Comparison of ENCODE assay signal across 9 cellular contexts in genomic region chr10:119078422-119079179, GRCh38. TPM values are rescaled to one million over a fixed set of nuclear protein-coding genes. Genes with fewer than 3 reads are reported as not detected.
A peak's percentile ranks its signal among the peaks of the same experiment; 100 is the strongest.
DNase-seq lines count a peak whose midpoint lies in the region; ATAC-seq, FAIRE-seq and TF ChIP-seq lines count a peak whose summit lies in the region.
"Had no signal": no experiment of that assay in that cellular context is flagged by ENCODE, and none has a peak within 500 bp of the region (broad histone marks: within the 10 kb centered on the region; RNA-seq: fewer than 3 reads in every experiment).

No MANE protein-coding gene starts in this region.

- DNase-seq in endothelial cell of umbilical vein (ENCODE audit: low read depth, low spot score) (no peak), C1 segment of cervical spinal cord (lab: John Stamatoyannopoulos, UW) (no peak), GM20000 (ENCODE audit: low spot score) (no peak), activated gamma-delta T cell (lab: John Stamatoyannopoulos, UW) (no peak)
- DNase-seq: stimulated activated CD4-positive, alpha-beta T cell treated with anti-CD3 and anti-CD28 coated beads, Interleukin-4, amount 100 ng/mL, for 4 hours had no signal

- H3K4me2 ChIP-seq in OCI-LY1 (ENCODE audit: low read length) (peak overlapping the region; percentile 89), endothelial cell of umbilical vein (ENCODE audit: insufficient read depth, low read length) (peak overlapping the region; percentile 100), parathyroid adenoma (ENCODE audit: low read length) (peak overlapping the region; percentile 78)

- H3K9me1 ChIP-seq in endothelial cell of umbilical vein (replicated peaks; ENCODE audit: control insufficient read depth, extremely low read depth, insufficient read depth, low read length), result no peaks in the 10 kb centered on the region

- H3K9me3 ChIP-seq in ES-I3 (ENCODE audit: control insufficient read depth, insufficient read depth, low read length), result no peaks in the 10 kb centered on the region
- H3K9me3 ChIP-seq in OCI-LY1 (ENCODE audit: low read length), result no peaks in the 10 kb centered on the region
- no peaks in the 10 kb centered on the region for H3K9me3 ChIP-seq in endothelial cell of umbilical vein (replicated peaks; ENCODE audit: control insufficient read depth, insufficient read depth, low read length)
- no peaks in the 10 kb centered on the region for H3K9me3 ChIP-seq in parathyroid adenoma (ENCODE audit: control insufficient read depth, low read length)

- H3K27me3 ChIP-seq in OCI-LY1 (ENCODE audit: insufficient read depth, low read length) (no peaks in the 10 kb centered on the region), endothelial cell of umbilical vein (ENCODE audit: control insufficient read depth in 2 of 2, insufficient read depth in 2 of 2, low read length in 2 of 2) (no peaks in the 10 kb centered on the region), parathyroid adenoma (ENCODE audit: control insufficient read depth, insufficient read depth, low read length) (no peaks in the 10 kb centered on the region)

- dilution Hi-C loops in endothelial cell of umbilical vein (cut with MboI; ENCODE audit: extremely low pct_ligation_motif_present, low sequenced_read_pairs), result no loop called here

- POLR2A ChIA-PET in endothelial cell of umbilical vein (lab: Charles Lee), result interaction anchor here (0.7 kb wide), 1 partner anchor 48 kb away, joined by 3 read pairs; no protein-coding TSS in a partner anchor

- no peak for ATAC-seq in GM21381 (IDR thresholded peaks at IDR 0.05; ENCODE audit: unreplicated experiment)

- CTCF ChIA-PET in endothelial cell of umbilical vein (lab: Charles Lee), result no interaction called here

- no peak overlapping the region for H2AFZ ChIP-seq in OCI-LY1 (ENCODE audit: low read length)
- H2AFZ ChIP-seq in endothelial cell of umbilical vein (ENCODE audit: low read depth, low read length), result no peak overlapping the region
- no peak overlapping the region for H2AFZ ChIP-seq in parathyroid adenoma

- H3K79me2 ChIP-seq in OCI-LY1 (ENCODE audit: insufficient read depth, low read length) (peaks cover 70% of the 10 kb centered on the region), endothelial cell of umbilical vein (ENCODE audit: control insufficient read depth, insufficient read depth, low read length) (peaks cover 69% of the 10 kb centered on the region), parathyroid adenoma (peaks cover 39% of the 10 kb centered on the region)

- H3K4me1 ChIP-seq in ES-I3 (ENCODE audit: insufficient read depth, low read length), result no peaks in the 10 kb centered on the region
- H3K4me1 ChIP-seq in OCI-LY1 (ENCODE audit: insufficient read depth, low read length, severe bottlenecking), result peaks cover 39% of the 10 kb centered on the region
- H3K4me1 ChIP-seq in endothelial cell of umbilical vein (ENCODE audit: control insufficient read depth, extremely low read depth, insufficient read depth, low read length), result peaks cover 19% of the 10 kb centered on the region
- H3K4me1 ChIP-seq in parathyroid adenoma, result peaks cover 8% of the 10 kb centered on the region

- H3K9me2 ChIP-seq in OCI-LY1 (ENCODE audit: low read depth, low read length), result no peaks in the 10 kb centered on the region

- TF ChIP-seq POLR2A in endothelial cell of umbilical vein (IDR thresholded peaks at IDR 0.05; ENCODE audit: low read depth, low read length), result no peak

- H3K36me3 ChIP-seq in ES-I3 (ENCODE audit: insufficient read depth, low read length) (no peaks in the 10 kb centered on the region), OCI-LY1 (ENCODE audit: insufficient read depth, low read length) (peaks cover 31% of the 10 kb centered on the region), endothelial cell of umbilical vein (ENCODE audit: control insufficient read depth in 2 of 2, extremely low read depth in 1 of 2, insufficient read depth in 2 of 2, low read length in 2 of 2) (peaks cover 0 to 4% of the 10 kb centered on the region in 2 experiments), parathyroid adenoma (ENCODE audit: control insufficient read depth, insufficient read depth, low read length) (no peaks in the 10 kb centered on the region)

- H4K20me1 ChIP-seq in OCI-LY1 (ENCODE audit: insufficient read depth, low read length), result no peaks in the 10 kb centered on the region
- H4K20me1 ChIP-seq in endothelial cell of umbilical vein (replicated peaks; ENCODE audit: control insufficient read depth, extremely low read depth, insufficient read depth, low read length), result peaks cover 22% of the 10 kb centered on the region

- H3K9ac ChIP-seq in ES-I3 (ENCODE audit: low read depth, low read length) (peak overlapping the region; percentile 89), OCI-LY1 (ENCODE audit: low read length) (peak overlapping the region; percentile 98), endothelial cell of umbilical vein (replicated peaks; ENCODE audit: extremely low read depth, insufficient read depth, low read length) (peak overlapping the region; percentile 99), parathyroid adenoma (no peak overlapping the region)

- peak overlapping the region; percentile 11 for H3K27ac ChIP-seq in OCI-LY1 (ENCODE audit: low read depth, low read length, poor library complexity, severe bottlenecking)
- H3K27ac ChIP-seq in endothelial cell of umbilical vein (ENCODE audit: insufficient read depth, low read depth, low read length), result no peak overlapping the region
- no peak overlapping the region for H3K27ac ChIP-seq in parathyroid adenoma

- intact Hi-C loops in endothelial cell of umbilical vein (cut with micrococcal nuclease), result loop anchor here (5.0 kb wide), 2 partner anchors 41 to 409 kb away; no protein-coding TSS in a partner anchor

- H3K4me3 ChIP-seq in OCI-LY1 (ENCODE audit: low read depth, low read length, poor library complexity, severe bottlenecking) (peak overlapping the region; percentile 95), endothelial cell of umbilical vein (replicated peaks in 1 of 3; ENCODE audit: insufficient read depth in 1 of 3, low read depth in 1 of 3, low read length in 3 of 3) (peak overlapping the region; percentile 80 to 97 (median 97)), parathyroid adenoma (ENCODE audit: low read depth, low read length) (peak overlapping the region; percentile 92)

- FAIRE-seq in endothelial cell of umbilical vein (lab: Jason Lieb, UNC), result no peak

- H3F3A ChIP-seq in OCI-LY1 (ENCODE audit: insufficient read depth, low read length), result no peaks in the 10 kb centered on the region

- TF ChIP-seq CTCF in OCI-LY1 (IDR thresholded peaks at IDR 0.05; ENCODE audit: low read length) (no peak), endothelial cell of umbilical vein (IDR thresholded peaks at IDR 0.05; ENCODE audit: extremely low read depth in 1 of 2, insufficient read depth in 1 of 2, low read depth in 1 of 2, low read length in 2 of 2) (no peak), parathyroid adenoma (IDR thresholded peaks at IDR 0.05) (no peak), GM20000 (IDR thresholded peaks at IDR 0.05; ENCODE audit: extremely low read depth, missing control alignments) (no peak)

- BruUV-seq in endothelial cell of umbilical vein (replicated peaks; lab: Mats Ljungman, UMichigan), result no TSS peak

TF ChIP-seq in endothelial cell of umbilical vein, 7 proteins besides CTCF, POLR2A, EP300 and RAD21:
- TF ChIP-seq MYC (IDR thresholded peaks at IDR 0.05; ENCODE audit: low read depth, low read length), result no peak
- TF ChIP-seq FOS (IDR thresholded peaks at IDR 0.05; ENCODE audit: borderline replicate concordance, insufficient read depth, low read length), result no peak
- no peak for TF ChIP-seq EZH2 (IDR thresholded peaks at IDR 0.05; ENCODE audit: borderline replicate concordance, low read depth, low read length, severe bottlenecking)
- no peak for TF ChIP-seq GATA2 (IDR thresholded peaks at IDR 0.05; ENCODE audit: insufficient read depth, insufficient read length, low read depth, low read length)
- TF ChIP-seq POLR2AphosphoS5 (IDR thresholded peaks at IDR 0.05; ENCODE audit: insufficient read depth, low read depth, low read length), result no peak
- no peak for TF ChIP-seq JUN (IDR thresholded peaks at IDR 0.05; ENCODE audit: borderline replicate concordance, insufficient read depth, insufficient read length, low read depth)
- TF ChIP-seq MAX (IDR thresholded peaks at IDR 0.05; ENCODE audit: insufficient read depth, insufficient read length), result no peak

RNA-seq across cellular contexts. Expression of gene EIF3A, which starts 2.0 kb away (rescaled TPM):
- total RNA-seq in endothelial cell of umbilical vein, result 149 and 159 TPM in 2 replicates
- 11.7 and 27.6 TPM in 2 replicates for polyA plus RNA-seq in endothelial cell of umbilical vein
- polyA plus RNA-seq in endothelial cell of umbilical vein (2011; cell fraction: cytosol; rRNA removed), result 37.3 and 40.8 TPM in 2 replicates
- polyA plus RNA-seq in endothelial cell of umbilical vein (2011; cell fraction: nucleus; rRNA removed), result 57.0 and 60.2 TPM in 2 replicates
- 135 and 150 TPM in 2 replicates for polyA plus RNA-seq in endothelial cell of umbilical vein (2012)
- 78.0 and 82.1 TPM in 2 replicates for polyA minus RNA-seq in endothelial cell of umbilical vein
- 60.1 TPM for polyA minus RNA-seq in endothelial cell of umbilical vein (2011; cell fraction: cytosol; rRNA and poly(A)+ RNA removed)
- polyA minus RNA-seq in endothelial cell of umbilical vein (2011; cell fraction: nucleus; rRNA and poly(A)+ RNA removed), result 80.1 and 122 TPM in 2 replicates

RNA-seq across cellular contexts. Expression of gene DENND10, which starts 25.3 kb away (rescaled TPM):
- total RNA-seq in endothelial cell of umbilical vein, result 50.1 and 54.3 TPM in 2 replicates
- polyA plus RNA-seq in endothelial cell of umbilical vein, result 33.3 and 39.1 TPM in 2 replicates
- 50.2 and 50.4 TPM in 2 replicates for polyA plus RNA-seq in endothelial cell of umbilical vein (2011; cell fraction: cytosol; rRNA removed)
- 52.5 and 54.6 TPM in 2 replicates for polyA plus RNA-seq in endothelial cell of umbilical vein (2011; cell fraction: nucleus; rRNA removed)
- polyA plus RNA-seq in endothelial cell of umbilical vein (2012), result 51.0 and 60.3 TPM in 2 replicates
- 69.2 and 79.0 TPM in 2 replicates for polyA minus RNA-seq in endothelial cell of umbilical vein
- 11.4 TPM for polyA minus RNA-seq in endothelial cell of umbilical vein (2011; cell fraction: cytosol; rRNA and poly(A)+ RNA removed)
- polyA minus RNA-seq in endothelial cell of umbilical vein (2011; cell fraction: nucleus; rRNA and poly(A)+ RNA removed), result 16.6 and 19.5 TPM in 2 replicates

RNA-seq across cellular contexts. Expression of gene NANOS1, which starts 49.1 kb away (rescaled TPM):
- total RNA-seq in endothelial cell of umbilical vein, result 0.40 and 0.76 TPM in 2 replicates
- 0.29 and 0.30 TPM in 2 replicates for polyA plus RNA-seq in endothelial cell of umbilical vein
- polyA plus RNA-seq in endothelial cell of umbilical vein (2011; cell fraction: cytosol; rRNA removed), result 0.30 and 0.45 TPM in 2 replicates
- polyA plus RNA-seq in endothelial cell of umbilical vein (2011; cell fraction: nucleus; rRNA removed), result 0.08 and 0.22 TPM in 2 replicates
- polyA plus RNA-seq in endothelial cell of umbilical vein (2012), result 0.18 and 0.20 TPM in 2 replicates
- 0.12 TPM in 1 of 2 replicates, not detected in the other for polyA minus RNA-seq in endothelial cell of umbilical vein
- 3.5 TPM for polyA minus RNA-seq in endothelial cell of umbilical vein (2011; cell fraction: cytosol; rRNA and poly(A)+ RNA removed)
- 0.14 and 0.24 TPM in 2 replicates for polyA minus RNA-seq in endothelial cell of umbilical vein (2011; cell fraction: nucleus; rRNA and poly(A)+ RNA removed)
